17 cellular contexts compared by ENCODE assay signal in genomic region chr22:47127441-47127871, GRCh38.
DNase-seq lines count a peak whose midpoint lies in the region; ATAC-seq, FAIRE-seq and TF ChIP-seq lines count a peak whose summit lies in the region.
"Had no signal": no experiment of that assay in that cellular context is flagged by ENCODE, and none has a peak within 500 bp of the region (broad histone marks: within the 10 kb centered on the region; RNA-seq: fewer than 3 reads in every experiment).

No MANE protein-coding gene starts in this region.

- no peak overlapping the region for H3K27ac ChIP-seq in RWPE2 (ENCODE audit: poor library complexity, severe bottlenecking)
- H3K27ac ChIP-seq: GM23248 had no signal

- peaks cover 7% of the 10 kb centered on the region for H3K4me1 ChIP-seq in RWPE2 (ENCODE audit: insufficient read depth, poor library complexity, severe bottlenecking)
- peaks cover 8% of the 10 kb centered on the region for H3K4me1 ChIP-seq in mucosa of descending colon (ENCODE audit: low read depth)

- no peaks in the 10 kb centered on the region for H3K27me3 Mint-ChIP-seq in activated naive CD8-positive, alpha-beta T cell treated with anti-CD3 and anti-CD28 coated beads, Interleukin-2, amount 10 ng/mL, durations not matched to agents 7 days and 5 days
- no peaks in the 10 kb centered on the region for H3K27me3 Mint-ChIP-seq in activated naive CD8-positive, alpha-beta T cell treated with anti-CD3 and anti-CD28 coated beads for 36 hours
- no peaks in the 10 kb centered on the region for H3K27me3 Mint-ChIP-seq in activated CD4-positive, alpha-beta T cell treated with anti-CD3 and anti-CD28 coated beads, Interleukin-2, amount 10 ng/mL, durations not matched to agents 24 days and 14 days
- H3K27me3 Mint-ChIP-seq: B cell; CD4-positive, alpha-beta memory T cell had no signal

- no peak overlapping the region for H3K27ac Mint-ChIP-seq in activated naive CD8-positive, alpha-beta T cell treated with anti-CD3 and anti-CD28 coated beads, Interleukin-2, amount 10 ng/mL, durations not matched to agents 7 days and 5 days
- H3K27ac Mint-ChIP-seq in activated naive CD8-positive, alpha-beta T cell treated with anti-CD3 and anti-CD28 coated beads for 36 hours, result no peak overlapping the region
- no peak overlapping the region for H3K27ac Mint-ChIP-seq in activated CD4-positive, alpha-beta T cell treated with anti-CD3 and anti-CD28 coated beads, Interleukin-2, amount 10 ng/mL, durations not matched to agents 24 days and 14 days

- H3K27me3 ChIP-seq in RWPE2 (ENCODE audit: insufficient read depth, poor library complexity, severe bottlenecking), result no peaks in the 10 kb centered on the region

- TF ChIP-seq CTCF in RWPE2 (IDR thresholded peaks at IDR 0.05; ENCODE audit: poor library complexity, severe bottlenecking) (no peak), mucosa of descending colon (IDR thresholded peaks at IDR 0.05) (no peak)

- intact Hi-C loops in mucosa of descending colon (cut with DNase I, micrococcal nuclease), result no loop called here
- intact Hi-C loops in activated CD4-positive, alpha-beta T cell treated with anti-CD3 and anti-CD28 coated beads, Interleukin-2, amount 10 ng/mL, durations not matched to agents 24 days and 14 days (cut with micrococcal nuclease), result no loop called here

- POLR2A ChIA-PET in activated naive CD8-positive, alpha-beta T cell treated with anti-CD3 and anti-CD28 coated beads, Interleukin-2, amount 10 ng/mL, durations not matched to agents 7 days and 5 days (lab: Charles Lee), result no interaction called here

- H3K9me3 ChIP-seq in RWPE2 (ENCODE audit: severe bottlenecking) (no peaks in the 10 kb centered on the region), mucosa of descending colon (no peaks in the 10 kb centered on the region)

- H3K36me3 ChIP-seq in RWPE2 (ENCODE audit: low read depth) (no peaks in the 10 kb centered on the region), mucosa of descending colon (ENCODE audit: low read depth) (no peaks in the 10 kb centered on the region)

- FAIRE-seq in urothelium cell line (lab: Jason Lieb, UNC), result no peak
- FAIRE-seq: A204.1, GM12878, GM18507, H54 had no signal

- no peaks in the 10 kb centered on the region for H3K9me3 Mint-ChIP-seq in activated naive CD8-positive, alpha-beta T cell treated with anti-CD3 and anti-CD28 coated beads, Interleukin-2, amount 10 ng/mL, durations not matched to agents 7 days and 5 days
- no peaks in the 10 kb centered on the region for H3K9me3 Mint-ChIP-seq in activated naive CD8-positive, alpha-beta T cell treated with anti-CD3 and anti-CD28 coated beads for 36 hours
- H3K9me3 Mint-ChIP-seq in activated CD4-positive, alpha-beta T cell treated with anti-CD3 and anti-CD28 coated beads, Interleukin-2, amount 10 ng/mL, durations not matched to agents 24 days and 14 days, result no peaks in the 10 kb centered on the region

- ATAC-seq in activated naive CD8-positive, alpha-beta T cell treated with anti-CD3 and anti-CD28 coated beads, Interleukin-2, amount 10 ng/mL, durations not matched to agents 7 days and 5 days (ENCODE audit: low read depth), result no peak
- ATAC-seq in RWPE2 (ENCODE audit: low read depth) (no peak), mucosa of descending colon (no peak), HG02798 (IDR thresholded peaks at IDR 0.05; ENCODE audit: poor library complexity, unreplicated experiment) (no peak)
- ATAC-seq: GM12878 had no signal

- H3K36me3 Mint-ChIP-seq in activated naive CD8-positive, alpha-beta T cell treated with anti-CD3 and anti-CD28 coated beads, Interleukin-2, amount 10 ng/mL, durations not matched to agents 7 days and 5 days, result no peaks in the 10 kb centered on the region
- peaks cover 2% of the 10 kb centered on the region for H3K36me3 Mint-ChIP-seq in activated naive CD8-positive, alpha-beta T cell treated with anti-CD3 and anti-CD28 coated beads for 36 hours
- no peaks in the 10 kb centered on the region for H3K36me3 Mint-ChIP-seq in activated CD4-positive, alpha-beta T cell treated with anti-CD3 and anti-CD28 coated beads, Interleukin-2, amount 10 ng/mL, durations not matched to agents 24 days and 14 days (ENCODE audit: low read depth)

- H3K4me3 Mint-ChIP-seq in activated naive CD8-positive, alpha-beta T cell treated with anti-CD3 and anti-CD28 coated beads, Interleukin-2, amount 10 ng/mL, durations not matched to agents 7 days and 5 days, result no peak overlapping the region
- H3K4me3 Mint-ChIP-seq in activated naive CD8-positive, alpha-beta T cell treated with anti-CD3 and anti-CD28 coated beads for 36 hours, result no peak overlapping the region
- H3K4me3 Mint-ChIP-seq in activated CD4-positive, alpha-beta T cell treated with anti-CD3 and anti-CD28 coated beads, Interleukin-2, amount 10 ng/mL, durations not matched to agents 24 days and 14 days, result no peak overlapping the region
- H3K4me3 Mint-ChIP-seq: B cell had no signal

- peaks cover 7% of the 10 kb centered on the region for H3K4me1 Mint-ChIP-seq in activated naive CD8-positive, alpha-beta T cell treated with anti-CD3 and anti-CD28 coated beads, Interleukin-2, amount 10 ng/mL, durations not matched to agents 7 days and 5 days
- peaks cover 11% of the 10 kb centered on the region for H3K4me1 Mint-ChIP-seq in activated naive CD8-positive, alpha-beta T cell treated with anti-CD3 and anti-CD28 coated beads for 36 hours
- H3K4me1 Mint-ChIP-seq in activated CD4-positive, alpha-beta T cell treated with anti-CD3 and anti-CD28 coated beads, Interleukin-2, amount 10 ng/mL, durations not matched to agents 24 days and 14 days, result peaks cover 3% of the 10 kb centered on the region

- DNase-seq in activated naive CD8-positive, alpha-beta T cell treated with anti-CD3 and anti-CD28 coated beads, Interleukin-2, amount 10 ng/mL, durations not matched to agents 7 days and 5 days, result peak; percentile 16
- DNase-seq in activated naive CD8-positive, alpha-beta T cell treated with anti-CD3 and anti-CD28 coated beads for 36 hours, result no peak
- DNase-seq in RWPE2 (ENCODE audit: low spot score), result peak; percentile 29
- DNase-seq in mucosa of descending colon, result peak in 2 of 3 donors; percentile 19 to 31
- peak; percentile 25 for DNase-seq in urothelium cell line (ENCODE audit: low spot score)
- DNase-seq in activated CD4-positive, alpha-beta T cell treated with anti-CD3 and anti-CD28 coated beads, Interleukin-2, amount 10 ng/mL, durations not matched to agents 24 days and 14 days, result no peak
- no peak for DNase-seq in stimulated activated CD4-positive, alpha-beta T cell treated with anti-CD3 and anti-CD28 coated beads, Interleukin-1b, Interleukin-23, amount 100 ng/mL, for 48 hours
- DNase-seq: C1 segment of cervical spinal cord; CD4-positive, alpha-beta memory T cell; DMS79; GM23248 had no signal

- no peak overlapping the region for H3K4me3 ChIP-seq in RWPE2 (ENCODE audit: severe bottlenecking)
- H3K4me3 ChIP-seq in mucosa of descending colon, result no peak overlapping the region
- H3K4me3 ChIP-seq: GM12878, GM23248 had no signal

Comparison
In these comparisons a context has a peak if more than half of its experiments do, and no peak if none do; other contexts are left out.
1. DNase-seq: peak in activated naive CD8-positive, alpha-beta T cell treated with anti-CD3 and anti-CD28 coated beads, Interleukin-2, amount 10 ng/mL, durations not matched to agents 7 days and 5 days (single experiment), RWPE2 (single experiment), mucosa of descending colon (2 of 3) and urothelium cell line (single experiment); none in activated naive CD8-positive, alpha-beta T cell treated with anti-CD3 and anti-CD28 coated beads for 36 hours (single experiment), activated CD4-positive, alpha-beta T cell treated with anti-CD3 and anti-CD28 coated beads, Interleukin-2, amount 10 ng/mL, durations not matched to agents 24 days and 14 days (single experiment) and stimulated activated CD4-positive, alpha-beta T cell treated with anti-CD3 and anti-CD28 coated beads, Interleukin-1b, Interleukin-23, amount 100 ng/mL, for 48 hours (single experiment).